7 cellular contexts compared by ENCODE assay signal in genomic region chr12:132243171-132243570, GRCh38.
DNase-seq lines count a peak whose midpoint lies in the region; ATAC-seq and TF ChIP-seq lines count a peak whose summit lies in the region.
"Not testable (repeated sequence)": the region's sequence is repeated elsewhere in the genome, so short reads cannot be mapped to it uniquely, and the experiment has no call there.

No MANE protein-coding gene starts in this region.

- not testable (repeated sequence) for H3K4me1 ChIP-seq in lower lobe of right lung, vagina
- peaks cover 0 to 18% (median 5%) of the 10 kb centered on the region in 6 donors for H3K4me1 ChIP-seq in spleen

- H3K9ac ChIP-seq in SK-N-MC (ENCODE audit: insufficient read length), result not testable (repeated sequence)

- H3K9me3 Mint-ChIP-seq in activated naive CD4-positive, alpha-beta T cell treated with anti-CD3 and anti-CD28 coated beads for 36 hours; chondrocyte (ENCODE audit: low read depth): not testable (repeated sequence)

- TF ChIP-seq CTCF in chondrocyte (IDR thresholded peaks at IDR 0.05); lower lobe of right lung (IDR thresholded peaks at IDR 0.05); spleen (IDR thresholded peaks at IDR 0.05 in 8 of 11, conservative IDR thresholded peaks at IDR 0.05 in 3 of 11); vagina (IDR thresholded peaks at IDR 0.05): not testable (repeated sequence)

- H3K27ac Mint-ChIP-seq in activated naive CD4-positive, alpha-beta T cell treated with anti-CD3 and anti-CD28 coated beads for 36 hours; chondrocyte (ENCODE audit: unreplicated experiment): not testable (repeated sequence)

- not testable (repeated sequence) for H3K36me3 ChIP-seq in SK-N-MC (ENCODE audit: insufficient read depth, low read length); lower lobe of right lung; spleen; vagina

- WGBS in spleen, 5 donors, result 53 to 70% (median 61%) methylated on average over 12 to 15 of the region's 15 CpGs

- not testable (repeated sequence) for H3K9me3 ChIP-seq in SK-N-MC (ENCODE audit: low read depth, low read length); lower lobe of right lung; spleen; vagina

- not testable (repeated sequence) for H3K4me1 Mint-ChIP-seq in activated naive CD4-positive, alpha-beta T cell treated with anti-CD3 and anti-CD28 coated beads for 36 hours (ENCODE audit: low read depth); chondrocyte (ENCODE audit: low read depth)

- H3K36me3 Mint-ChIP-seq in activated naive CD4-positive, alpha-beta T cell treated with anti-CD3 and anti-CD28 coated beads for 36 hours (ENCODE audit: low read depth); chondrocyte (ENCODE audit: low read depth): not testable (repeated sequence)

- intact Hi-C loops in activated naive CD4-positive, alpha-beta T cell treated with anti-CD3 and anti-CD28 coated beads for 36 hours (cut with micrococcal nuclease), result loop anchor here (2.0 kb wide), 1 partner anchor 84 kb away; no protein-coding TSS in a partner anchor
- intact Hi-C loops in lower lobe of right lung (cut with DNase I); spleen (cut with DNase I; ENCODE audit: low total_unique reads); vagina (cut with DNase I): not testable (repeated sequence)

- not testable (repeated sequence) for ATAC-seq in lower lobe of right lung

- H3K27me3 ChIP-seq in lower lobe of right lung (ENCODE audit: low read depth); spleen (replicated peaks in 1 of 7); vagina: not testable (repeated sequence)

- in situ Hi-C loops in Caki2 (cut with HindIII; ENCODE audit: low pct_unique_long_range_greater_than_20kb, low sequenced_read_pairs), result not testable (repeated sequence)

- H3K4me3 Mint-ChIP-seq in activated naive CD4-positive, alpha-beta T cell treated with anti-CD3 and anti-CD28 coated beads for 36 hours; chondrocyte (ENCODE audit: unreplicated experiment): not testable (repeated sequence)

- DNase-seq in Caki2 (ENCODE audit: low read depth) (peak; percentile 51), chondrocyte (ENCODE audit: low spot score) (peak; percentile 60), lower lobe of right lung (peak; percentile 25), spleen (peak; percentile 64), vagina (ENCODE audit: extremely low spot score in 2 of 2) (peak; percentile 90 to 99)
- DNase-seq in SK-N-MC (ENCODE audit: low read depth, low spot score), result not testable (repeated sequence)
- peak; percentile 28 for DNase-seq in activated naive CD4-positive, alpha-beta T cell treated with anti-CD3 and anti-CD28 coated beads for 36 hours

- not testable (repeated sequence) for H3K27me3 Mint-ChIP-seq in activated naive CD4-positive, alpha-beta T cell treated with anti-CD3 and anti-CD28 coated beads for 36 hours (ENCODE audit: low read depth)
- H3K27me3 Mint-ChIP-seq in chondrocyte (ENCODE audit: low read depth), result peaks cover 26% of the 10 kb centered on the region

- not testable (repeated sequence) for TF ChIP-seq POLR2A in spleen (IDR thresholded peaks at IDR 0.05); vagina (IDR thresholded peaks at IDR 0.05)

- CTCF ChIA-PET in activated naive CD4-positive, alpha-beta T cell treated with anti-CD3 and anti-CD28 coated beads for 36 hours (lab: Charles Lee), result not testable (repeated sequence)

- H3K4me3 ChIP-seq in SK-N-MC, result peak overlapping the region; percentile 38; the same call in 1 of the 2 replicates
- not testable (repeated sequence) for H3K4me3 ChIP-seq in lower lobe of right lung, spleen, vagina

- H3K27ac ChIP-seq in SK-N-MC, result peak overlapping the region; percentile 67; the same call in 1 of the 2 replicates
- H3K27ac ChIP-seq in lower lobe of right lung, spleen, vagina: not testable (repeated sequence)
